ENCODE assay signal across 1 cellular context in the genomic region with DNA sequence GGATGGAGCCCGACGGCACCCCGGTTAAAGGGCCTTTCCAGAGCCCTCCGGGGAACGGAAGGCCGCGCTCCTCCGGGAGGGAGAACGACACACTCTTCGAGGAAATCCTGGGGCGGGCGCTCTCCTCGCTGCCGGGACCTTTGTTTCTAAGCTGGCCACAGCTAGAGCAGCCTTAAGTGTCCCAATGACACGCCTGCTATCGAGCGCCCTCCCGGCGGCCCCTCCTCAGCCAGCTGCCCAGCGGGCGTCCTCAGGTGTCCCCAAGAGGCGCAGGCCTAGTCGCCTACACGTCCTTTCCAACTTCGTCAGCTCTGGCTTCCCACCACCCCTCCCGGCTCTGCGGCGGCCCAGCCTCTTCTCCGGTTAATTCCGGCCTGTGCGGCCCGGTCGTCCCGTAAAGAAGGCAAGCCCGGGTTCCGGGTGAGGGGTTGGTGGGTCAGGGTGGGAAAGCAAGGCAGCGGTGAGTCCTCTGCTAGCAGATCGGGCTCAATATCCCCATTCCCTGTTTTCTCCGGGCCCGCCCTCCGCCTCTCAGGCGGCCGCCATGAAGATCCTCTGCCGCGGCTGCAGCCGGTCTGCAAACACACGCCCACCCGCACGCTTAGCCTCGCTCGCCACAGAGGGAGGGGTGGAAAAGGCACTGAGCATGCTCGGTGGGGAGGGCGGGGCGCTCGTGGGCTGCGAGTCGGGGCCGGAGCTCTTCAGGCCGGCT.
TF ChIP-seq lines count a peak whose summit lies in the region.

No MANE protein-coding gene starts in this region.

TF ChIP-seq in K562, 482 proteins besides CTCF, POLR2A, EP300 and RAD21 (continued from another document and continues in another):
- TF ChIP-seq ZNF592 (IDR thresholded peaks at IDR 0.05) (no peak), SMAD1 (IDR thresholded peaks at IDR 0.05; ENCODE audit: low read depth, low read length, partially characterized antibody) (no peak), SOX6 (IDR thresholded peaks at IDR 0.05) (no peak), ZKSCAN3 (CRISPR knock-in tag; IDR thresholded peaks at IDR 0.05) (no peak), ZNF551 (CRISPR knock-in tag; IDR thresholded peaks at IDR 0.05) (no peak), SIN3A (IDR thresholded peaks at IDR 0.05; ENCODE audit: borderline replicate concordance in 2 of 2, control insufficient read depth in 1 of 2, low read depth in 2 of 2, low read length in 2 of 2) (peak in 1 of 2 experiments; percentile 20; a peak in 1 of 4 replicates), SMARCE1 (IDR thresholded peaks at IDR 0.05) (peak; percentile 18; the same call in 1 of the 2 replicates), NR2F6 (CRISPR knock-in tag; IDR thresholded peaks at IDR 0.05) (no peak), ZNF699 (CRISPR knock-in tag; IDR thresholded peaks at IDR 0.05; ENCODE audit: insufficient replicate concordance) (no peak), ARID1B (IDR thresholded peaks at IDR 0.05) (peak; percentile 46), ZNF318 (IDR thresholded peaks at IDR 0.05; ENCODE audit: borderline replicate concordance in 1 of 2, low read depth in 1 of 2) (no peak), PBX2 (CRISPR knock-in tag; IDR thresholded peaks at IDR 0.05; ENCODE audit: low read depth) (no peak), PBX2 (tag; conservative IDR thresholded peaks at IDR 0.05; ENCODE audit: low read depth) (no peak), POLR3G (IDR thresholded peaks at IDR 0.05; ENCODE audit: extremely low read depth, insufficient read length, insufficient replicate concordance) (no peak), ELF1 (tag; IDR thresholded peaks at IDR 0.05) (no peak), ZMIZ1 (IDR thresholded peaks at IDR 0.05; ENCODE audit: low read depth in 2 of 2, low read length in 2 of 2) (no peak), CSDE1 (IDR thresholded peaks at IDR 0.05) (no peak), COPS2 (conservative IDR thresholded peaks at IDR 0.05) (no peak), WHSC1 (IDR thresholded peaks at IDR 0.05; ENCODE audit: low read length) (no peak), PHB (CRISPR knock-in tag; IDR thresholded peaks at IDR 0.05) (peak; percentile 39; the same call in 1 of the 2 replicates), RBM22 (IDR thresholded peaks at IDR 0.05; ENCODE audit: low read depth, low read length, poor library complexity, severe bottlenecking) (peak; percentile 49), ZNF764 (CRISPR knock-in tag; IDR thresholded peaks at IDR 0.05; ENCODE audit: low read depth) (no peak), ILK (tag; IDR thresholded peaks at IDR 0.05; ENCODE audit: borderline replicate concordance, low read depth) (no peak), HMG20B (CRISPR knock-in tag; IDR thresholded peaks at IDR 0.05) (peak; percentile 69; the same call in 1 of the 2 replicates), RBM15 (IDR thresholded peaks at IDR 0.05; ENCODE audit: insufficient read depth, low read length) (no peak)
- TF ChIP-seq, protein P1, sequence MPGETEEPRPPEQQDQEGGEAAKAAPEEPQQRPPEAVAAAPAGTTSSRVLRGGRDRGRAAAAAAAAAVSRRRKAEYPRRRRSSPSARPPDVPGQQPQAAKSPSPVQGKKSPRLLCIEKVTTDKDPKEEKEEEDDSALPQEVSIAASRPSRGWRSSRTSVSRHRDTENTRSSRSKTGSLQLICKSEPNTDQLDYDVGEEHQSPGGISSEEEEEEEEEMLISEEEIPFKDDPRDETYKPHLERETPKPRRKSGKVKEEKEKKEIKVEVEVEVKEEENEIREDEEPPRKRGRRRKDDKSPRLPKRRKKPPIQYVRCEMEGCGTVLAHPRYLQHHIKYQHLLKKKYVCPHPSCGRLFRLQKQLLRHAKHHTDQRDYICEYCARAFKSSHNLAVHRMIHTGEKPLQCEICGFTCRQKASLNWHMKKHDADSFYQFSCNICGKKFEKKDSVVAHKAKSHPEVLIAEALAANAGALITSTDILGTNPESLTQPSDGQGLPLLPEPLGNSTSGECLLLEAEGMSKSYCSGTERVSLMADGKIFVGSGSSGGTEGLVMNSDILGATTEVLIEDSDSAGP (CRISPR knock-in tag; IDR thresholded peaks at IDR 0.05) = no peak
- TF ChIP-seq, protein P2, sequence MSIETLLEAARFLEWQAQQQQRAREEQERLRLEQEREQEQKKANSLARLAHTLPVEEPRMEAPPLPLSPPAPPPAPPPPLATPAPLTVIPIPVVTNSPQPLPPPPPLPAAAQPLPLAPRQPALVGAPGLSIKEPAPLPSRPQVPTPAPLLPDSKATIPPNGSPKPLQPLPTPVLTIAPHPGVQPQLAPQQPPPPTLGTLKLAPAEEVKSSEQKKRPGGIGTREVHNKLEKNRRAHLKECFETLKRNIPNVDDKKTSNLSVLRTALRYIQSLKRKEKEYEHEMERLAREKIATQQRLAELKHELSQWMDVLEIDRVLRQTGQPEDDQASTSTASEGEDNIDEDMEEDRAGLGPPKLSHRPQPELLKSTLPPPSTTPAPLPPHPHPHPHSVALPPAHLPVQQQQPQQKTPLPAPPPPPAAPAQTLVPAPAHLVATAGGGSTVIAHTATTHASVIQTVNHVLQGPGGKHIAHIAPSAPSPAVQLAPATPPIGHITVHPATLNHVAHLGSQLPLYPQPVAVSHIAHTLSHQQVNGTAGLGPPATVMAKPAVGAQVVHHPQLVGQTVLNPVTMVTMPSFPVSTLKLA (conservative IDR thresholded peaks at IDR 0.05) = peak; percentile 68 to 84
- TF ChIP-seq, protein P3, sequence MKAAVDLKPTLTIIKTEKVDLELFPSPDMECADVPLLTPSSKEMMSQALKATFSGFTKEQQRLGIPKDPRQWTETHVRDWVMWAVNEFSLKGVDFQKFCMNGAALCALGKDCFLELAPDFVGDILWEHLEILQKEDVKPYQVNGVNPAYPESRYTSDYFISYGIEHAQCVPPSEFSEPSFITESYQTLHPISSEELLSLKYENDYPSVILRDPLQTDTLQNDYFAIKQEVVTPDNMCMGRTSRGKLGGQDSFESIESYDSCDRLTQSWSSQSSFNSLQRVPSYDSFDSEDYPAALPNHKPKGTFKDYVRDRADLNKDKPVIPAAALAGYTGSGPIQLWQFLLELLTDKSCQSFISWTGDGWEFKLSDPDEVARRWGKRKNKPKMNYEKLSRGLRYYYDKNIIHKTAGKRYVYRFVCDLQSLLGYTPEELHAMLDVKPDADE (conservative IDR thresholded peaks at IDR 0.05; ENCODE audit: control insufficient read depth, low read depth, low read length) = no peak; the same call in 1 of the 2 replicates
